ENCODE assay signal across 8 cellular contexts in the genomic region with DNA sequence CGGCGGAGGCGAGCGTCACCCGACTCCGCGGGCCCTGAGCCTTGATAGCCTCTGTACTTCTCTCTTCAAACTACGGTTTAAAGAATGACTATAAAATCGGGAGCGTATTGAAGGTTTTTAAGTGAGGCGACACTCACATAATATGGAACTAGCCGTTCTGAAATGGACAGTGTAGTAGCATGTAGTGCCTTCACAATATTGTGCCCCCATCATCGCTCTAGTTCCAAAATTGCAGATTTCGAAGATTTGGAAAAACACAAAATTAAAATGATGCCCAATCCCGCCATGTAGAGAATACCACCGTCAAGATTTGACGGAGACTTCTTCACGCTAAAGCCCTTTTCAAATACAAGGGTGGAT. TPM values are rescaled to one million over a fixed set of nuclear protein-coding genes. Genes with fewer than 3 reads are reported as not detected.
DNase-seq lines count a peak whose midpoint lies in the region; ATAC-seq and TF ChIP-seq lines count a peak whose summit lies in the region.

No MANE protein-coding gene starts in this region.

- H3K36me3 ChIP-seq in colonic mucosa: no peaks in the 10 kb centered on the region

- no peak for ATAC-seq in natural killer cell treated with Interleukin-12 subunit alpha and Interleukin-12 subunit beta and Interleukin-15 and Interleukin-18, amount 100 ng/mL, for 72 hours
- ATAC-seq in GM21381 (IDR thresholded peaks at IDR 0.05; ENCODE audit: unreplicated experiment): no peak
- ATAC-seq in HG03025 (IDR thresholded peaks at IDR 0.05; ENCODE audit: low FRiP score, unreplicated experiment): no peak

- peak overlapping the region; percentile 56 to 93 for H3K9ac ChIP-seq in colonic mucosa (ENCODE audit: low read depth in 2 of 2, low read length in 2 of 2)

- H3K27ac Mint-ChIP-seq in natural killer cell treated with Interleukin-12 subunit alpha and Interleukin-12 subunit beta and Interleukin-15 and Interleukin-18, amount 100 ng/mL, for 72 hours: peak overlapping the region; percentile 90 to 97

- peaks cover 5% of the 10 kb centered on the region for H3K36me3 Mint-ChIP-seq in natural killer cell treated with Interleukin-12 subunit alpha and Interleukin-12 subunit beta and Interleukin-15 and Interleukin-18, amount 100 ng/mL, for 72 hours

- no peak for DNase-seq in Jurkat, Clone E6-1 (ENCODE audit: low read depth, low spot score)
- no peak for DNase-seq in colonic mucosa
- DNase-seq in natural killer cell treated with Interleukin-12 subunit alpha and Interleukin-12 subunit beta and Interleukin-15 and Interleukin-18, amount 100 ng/mL, for 72 hours (ENCODE audit: low spot score): no peak
- no peak for DNase-seq in effector CD4-positive, alpha-beta T cell
- no peak for DNase-seq in germinal center (ENCODE audit: low spot score)

- H3K4me3 Mint-ChIP-seq in natural killer cell treated with Interleukin-12 subunit alpha and Interleukin-12 subunit beta and Interleukin-15 and Interleukin-18, amount 100 ng/mL, for 72 hours: peak overlapping the region; percentile 99

- peak overlapping the region; percentile 70 for H3K4me3 ChIP-seq in Jurkat, Clone E6-1 (ENCODE audit: low read length)
- peak overlapping the region; percentile 86 for H3K4me3 ChIP-seq in colonic mucosa

- H3K27ac ChIP-seq in C4-2B: peak overlapping the region; percentile 83
- peak overlapping the region; percentile 81 for H3K27ac ChIP-seq in colonic mucosa

- intact Hi-C loops in colonic mucosa (cut with DNase I): no loop called here

- TF ChIP-seq CTCF in C4-2B (conservative IDR thresholded peaks at IDR 0.05): peak; percentile 75
- peak; percentile 6 for TF ChIP-seq CTCF in colonic mucosa (IDR thresholded peaks at IDR 0.05)

- H3K4me1 ChIP-seq in colonic mucosa: no peaks in the 10 kb centered on the region

- H3K9me3 ChIP-seq in colonic mucosa: no peaks in the 10 kb centered on the region

- H3K4me1 Mint-ChIP-seq in natural killer cell treated with Interleukin-12 subunit alpha and Interleukin-12 subunit beta and Interleukin-15 and Interleukin-18, amount 100 ng/mL, for 72 hours (ENCODE audit: low read depth in 2 of 2): peaks cover 25 to 30% of the 10 kb centered on the region in 2 donors

- peaks cover 2 to 4% of the 10 kb centered on the region in 2 donors for H3K27me3 Mint-ChIP-seq in natural killer cell treated with Interleukin-12 subunit alpha and Interleukin-12 subunit beta and Interleukin-15 and Interleukin-18, amount 100 ng/mL, for 72 hours

- no peaks in the 10 kb centered on the region for H3K9me3 Mint-ChIP-seq in natural killer cell treated with Interleukin-12 subunit alpha and Interleukin-12 subunit beta and Interleukin-15 and Interleukin-18, amount 100 ng/mL, for 72 hours

- no peaks in the 10 kb centered on the region for H3K27me3 ChIP-seq in colonic mucosa

RNA-seq across cellular contexts. Expression of a gene that starts 0.3 kb away (rescaled TPM):
- polyA plus RNA-seq in Jurkat, Clone E6-1 (2012; ENCODE audit: insufficient read depth, insufficient read length): 25.0 TPM
- total RNA-seq in colonic mucosa: 10 to 100 TPM; 12.7 to 20.5 TPM
- 10 to 100 TPM; 20.1 to 48.7 TPM for total RNA-seq in natural killer cell treated with Interleukin-12 subunit alpha and Interleukin-12 subunit beta and Interleukin-15 and Interleukin-18, amount 100 ng/mL, for 72 hours
